Comparison of ENCODE assay signal across 21 cellular contexts in genomic region chr11:95486979-95487378, GRCh38.
DNase-seq lines count a peak whose midpoint lies in the region; ATAC-seq and TF ChIP-seq lines count a peak whose summit lies in the region.
"Had no signal": no experiment of that assay in that cellular context is flagged by ENCODE, and none has a peak within 500 bp of the region (broad histone marks: within the 10 kb centered on the region; RNA-seq: fewer than 3 reads in every experiment).

No MANE protein-coding gene starts in this region.

- H3K9me2 ChIP-seq in hepatocyte (replicated peaks; ENCODE audit: insufficient read depth): no peaks in the 10 kb centered on the region

- no peak overlapping the region for H3K4me3 Mint-ChIP-seq in stimulated activated naive B cell treated with anti-CD40 and anti-IgM and Interleukin-4, amounts not matched to agents 10 μg/mL and 1 μg/mL and 100 μg/mL, for 72 hours
- H3K4me3 Mint-ChIP-seq: activated CD8-positive, alpha-beta T cell treated with anti-CD3 and anti-CD28 coated beads, Interleukin-2, amount 10 ng/mL, durations not matched to agents 7 days and 5 days; activated naive CD8-positive, alpha-beta T cell treated with anti-CD3 and anti-CD28 coated beads, Interleukin-2, amount 10 ng/mL, durations not matched to agents 7 days and 5 days; dendritic cell treated with granulocyte-macrophage colony-stimulating factor and Interleukin-4, amounts not matched to agents 40 ng/mL and 50 ng/mL, for 4 days had no signal

- 92% methylated on average over 9 of the region's 9 CpGs for WGBS in hepatocyte (ENCODE audit: low lambda C conversion rate, missing lambda C conversion rate)

- H2AFZ ChIP-seq in hepatocyte: no peak overlapping the region

- H3K9me3 ChIP-seq in hepatocyte (ENCODE audit: low read depth): no peaks in the 10 kb centered on the region

- peak overlapping the region; percentile 48 for H3K27ac ChIP-seq in hepatocyte
- H3K27ac ChIP-seq: C4-2B had no signal

- no peaks in the 10 kb centered on the region for H3K27me3 Mint-ChIP-seq in stimulated activated naive B cell treated with anti-CD40 and anti-IgM and Interleukin-4, amounts not matched to agents 10 μg/mL and 1 μg/mL and 100 μg/mL, for 72 hours
- H3K27me3 Mint-ChIP-seq: dendritic cell treated with granulocyte-macrophage colony-stimulating factor and Interleukin-4, amounts not matched to agents 40 ng/mL and 50 ng/mL, for 4 days had no signal

- no peaks in the 10 kb centered on the region for H3K4me1 ChIP-seq in hepatocyte (ENCODE audit: insufficient read depth)

- H3K36me3 ChIP-seq in hepatocyte (replicated peaks; ENCODE audit: insufficient read depth, low read depth): no peaks in the 10 kb centered on the region

- peak overlapping the region; percentile 54 for H3K4me2 ChIP-seq in hepatocyte

- H4K20me1 ChIP-seq in hepatocyte (ENCODE audit: insufficient read depth, poor library complexity, severe bottlenecking): no peaks in the 10 kb centered on the region

- H3K9me3 Mint-ChIP-seq in stimulated activated naive B cell treated with anti-CD40 and anti-IgM and Interleukin-4, amounts not matched to agents 10 μg/mL and 1 μg/mL and 100 μg/mL, for 72 hours: peaks cover 0 to 5% of the 10 kb centered on the region in 2 donors

- H3K36me3 Mint-ChIP-seq in stimulated activated naive B cell treated with anti-CD40 and anti-IgM and Interleukin-4, amounts not matched to agents 10 μg/mL and 1 μg/mL and 100 μg/mL, for 72 hours: no peaks in the 10 kb centered on the region
- H3K36me3 Mint-ChIP-seq: activated naive CD8-positive, alpha-beta T cell treated with anti-CD3 and anti-CD28 coated beads, Interleukin-2, amount 10 ng/mL, durations not matched to agents 7 days and 5 days had no signal

- H3K27me3 ChIP-seq in hepatocyte: no peaks in the 10 kb centered on the region

- no peak overlapping the region for H3K4me3 ChIP-seq in hepatocyte
- H3K4me3 ChIP-seq: lung, skin epidermis had no signal

- peak overlapping the region; percentile 62 for H3K27ac Mint-ChIP-seq in stimulated activated naive B cell treated with anti-CD40 and anti-IgM and Interleukin-4, amounts not matched to agents 10 μg/mL and 1 μg/mL and 100 μg/mL, for 72 hours
- H3K27ac Mint-ChIP-seq: activated CD8-positive, alpha-beta T cell treated with anti-CD3 and anti-CD28 coated beads, Interleukin-2, amount 10 ng/mL, durations not matched to agents 7 days and 5 days; activated naive CD8-positive, alpha-beta T cell treated with anti-CD3 and anti-CD28 coated beads, Interleukin-2, amount 10 ng/mL, durations not matched to agents 7 days and 5 days; dendritic cell treated with granulocyte-macrophage colony-stimulating factor and Interleukin-4, amounts not matched to agents 40 ng/mL and 50 ng/mL, for 4 days had no signal

- no peak for TF ChIP-seq CTCF in hepatocyte (IDR thresholded peaks at IDR 0.05; ENCODE audit: poor library complexity)

- DNase-seq in hepatocyte (ENCODE audit: low spot score): no peak
- no peak for DNase-seq in stimulated activated naive B cell treated with anti-CD40 and anti-IgM and Interleukin-4, amounts not matched to agents 10 μg/mL and 1 μg/mL and 100 μg/mL, for 72 hours
- no peak for DNase-seq in glomerular visceral epithelial cell (ENCODE audit: extremely low spot score)
- DNase-seq in RKO (ENCODE audit: low spot score): no peak
- DNase-seq: activated CD8-positive, alpha-beta T cell treated with anti-CD3 and anti-CD28 coated beads, Interleukin-2, amount 10 ng/mL, durations not matched to agents 7 days and 5 days; activated effector memory CD4-positive, alpha-beta T cell treated with Interleukin-2 at 50 U/mL for 16 hours; activated naive CD8-positive, alpha-beta T cell treated with anti-CD3 and anti-CD28 coated beads, Interleukin-2, amount 10 ng/mL, durations not matched to agents 7 days and 5 days; activated T-cell treated with anti-CD3 and anti-CD28 coated beads for 4 hours; KG1; kidney; MM.1S; NCI-H1436 treated with DMSO at 0.1 percent for 48 hours; SIG-M5 had no signal

- H3K79me2 ChIP-seq in hepatocyte: no peaks in the 10 kb centered on the region

- ATAC-seq in GM19023 (IDR thresholded peaks at IDR 0.05; ENCODE audit: unreplicated experiment) (peak; percentile 4), HG03196 (IDR thresholded peaks at IDR 0.05; ENCODE audit: unreplicated experiment) (peak; percentile 7), GM21723 (IDR thresholded peaks at IDR 0.05; ENCODE audit: unreplicated experiment) (no peak)
- ATAC-seq in stimulated activated naive B cell treated with anti-CD40 and anti-IgM and Interleukin-4, amounts not matched to agents 10 μg/mL and 1 μg/mL and 100 μg/mL, for 72 hours (replicated peaks): peak in 1 of 2 donors; percentile 1
- ATAC-seq: activated CD8-positive, alpha-beta T cell treated with anti-CD3 and anti-CD28 coated beads, Interleukin-2, amount 10 ng/mL, durations not matched to agents 7 days and 5 days; Panc1 had no signal

- H3K4me1 Mint-ChIP-seq in stimulated activated naive B cell treated with anti-CD40 and anti-IgM and Interleukin-4, amounts not matched to agents 10 μg/mL and 1 μg/mL and 100 μg/mL, for 72 hours: peaks cover 9 to 16% of the 10 kb centered on the region in 2 donors
- H3K4me1 Mint-ChIP-seq: activated naive CD8-positive, alpha-beta T cell treated with anti-CD3 and anti-CD28 coated beads, Interleukin-2, amount 10 ng/mL, durations not matched to agents 7 days and 5 days had no signal
